In the genomic region with DNA sequence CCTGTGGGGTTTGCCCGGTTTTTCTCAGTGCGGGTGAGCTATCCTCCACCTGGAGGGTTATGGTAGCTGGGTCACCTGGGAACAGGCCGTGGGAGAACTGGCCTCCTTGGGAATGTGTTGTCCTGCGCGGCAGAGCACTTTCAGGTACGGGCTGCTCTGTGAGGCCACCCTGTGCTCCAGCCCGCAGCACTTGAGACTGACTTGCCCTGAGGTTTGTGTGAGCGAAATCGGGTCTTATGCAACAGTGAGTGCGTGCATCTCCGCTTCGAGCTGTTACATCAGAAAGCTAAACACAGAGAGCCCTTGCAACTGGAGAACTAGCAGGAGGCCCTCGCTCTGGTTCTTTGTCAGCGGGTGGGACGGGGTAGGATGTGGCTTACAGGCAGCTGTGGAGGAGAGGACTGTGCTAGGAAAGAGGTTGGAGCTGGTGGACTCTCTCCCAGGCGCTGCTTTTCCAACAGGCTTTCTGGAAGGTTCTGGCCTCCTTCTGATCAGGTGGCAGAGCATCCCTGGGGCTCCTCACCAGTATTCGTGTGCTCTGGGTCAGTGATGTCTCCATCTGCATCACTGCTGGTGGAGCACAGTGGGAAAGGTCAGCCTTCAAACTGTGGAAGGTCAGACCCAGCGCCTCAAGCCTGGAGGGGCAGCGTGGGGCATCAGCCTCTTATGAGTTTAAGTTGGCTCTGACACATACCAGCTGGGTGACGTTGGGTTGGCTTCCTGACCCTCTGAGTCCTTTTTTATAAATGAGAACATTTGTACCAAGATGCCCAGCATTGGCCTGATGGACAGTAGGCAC, we compare ENCODE assay signal across 1 cellular context.
TF ChIP-seq lines count a peak whose summit lies in the region.

No MANE protein-coding gene starts in this region.

TF ChIP-seq in K562, 482 proteins besides CTCF, POLR2A, EP300 and RAD21 (continued from another document):
- TF ChIP-seq ZNF318 (IDR thresholded peaks at IDR 0.05; ENCODE audit: borderline replicate concordance in 1 of 2, low read depth in 1 of 2) (peak in 1 of 2 experiments; percentile 41; a peak in 1 of 4 replicates), NRF1 (conservative IDR thresholded peaks at IDR 0.05 in 1 of 2, IDR thresholded peaks at IDR 0.05 in 1 of 2) (no peak), POLR2G (IDR thresholded peaks at IDR 0.05; ENCODE audit: low read depth, low read length) (peak; percentile 57; the same call in 1 of the 2 replicates), HNRNPH1 (optimal IDR thresholded peaks at IDR 0.05; ENCODE audit: low read depth, low read length) (no peak), MTA2 (IDR thresholded peaks at IDR 0.05; ENCODE audit: low read depth) (no peak), ZNF778 (CRISPR knock-in tag; IDR thresholded peaks at IDR 0.05) (no peak), MAZ (CRISPR knock-in tag; conservative IDR thresholded peaks at IDR 0.05 in 1 of 2, IDR thresholded peaks at IDR 0.05 in 1 of 2) (0 out of 4 replicates have a peak, but pooled peaks of 1 of the 2 experiments have one; percentile 23), JUND (IDR thresholded peaks at IDR 0.05; ENCODE audit: borderline replicate concordance, low read depth, low read length) (peak; percentile 20; the same call in 1 of the 2 replicates), JUND (tag; IDR thresholded peaks at IDR 0.05; ENCODE audit: borderline replicate concordance, low read depth, low read length) (no peak), TAF9B (IDR thresholded peaks at IDR 0.05; ENCODE audit: partially characterized antibody) (no peak), CEBPG (CRISPR knock-in tag; IDR thresholded peaks at IDR 0.05) (peak; percentile 80), CEBPG (tag; conservative IDR thresholded peaks at IDR 0.05 in 1 of 2, IDR thresholded peaks at IDR 0.05 in 1 of 2) (peak; percentile 81 to 87), PHTF2 (CRISPR knock-in tag; IDR thresholded peaks at IDR 0.05) (no peak), IRF1 (CRISPR knock-in tag; IDR thresholded peaks at IDR 0.05; ENCODE audit: borderline replicate concordance) (no peak), GABPB1 (CRISPR knock-in tag; IDR thresholded peaks at IDR 0.05) (no peak), ZSCAN29 (IDR thresholded peaks at IDR 0.05) (no peak), NKRF (IDR thresholded peaks at IDR 0.05; ENCODE audit: borderline replicate concordance) (no peak)
- TF ChIP-seq, protein P1, sequence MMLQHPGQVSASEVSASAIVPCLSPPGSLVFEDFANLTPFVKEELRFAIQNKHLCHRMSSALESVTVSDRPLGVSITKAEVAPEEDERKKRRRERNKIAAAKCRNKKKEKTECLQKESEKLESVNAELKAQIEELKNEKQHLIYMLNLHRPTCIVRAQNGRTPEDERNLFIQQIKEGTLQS (IDR thresholded peaks at IDR 0.05): peak; percentile 52; the same call in 1 of the 2 replicates
- TF ChIP-seq, protein P1 (CRISPR knock-in tag; conservative IDR thresholded peaks at IDR 0.05): no peak
- TF ChIP-seq, protein P2, sequence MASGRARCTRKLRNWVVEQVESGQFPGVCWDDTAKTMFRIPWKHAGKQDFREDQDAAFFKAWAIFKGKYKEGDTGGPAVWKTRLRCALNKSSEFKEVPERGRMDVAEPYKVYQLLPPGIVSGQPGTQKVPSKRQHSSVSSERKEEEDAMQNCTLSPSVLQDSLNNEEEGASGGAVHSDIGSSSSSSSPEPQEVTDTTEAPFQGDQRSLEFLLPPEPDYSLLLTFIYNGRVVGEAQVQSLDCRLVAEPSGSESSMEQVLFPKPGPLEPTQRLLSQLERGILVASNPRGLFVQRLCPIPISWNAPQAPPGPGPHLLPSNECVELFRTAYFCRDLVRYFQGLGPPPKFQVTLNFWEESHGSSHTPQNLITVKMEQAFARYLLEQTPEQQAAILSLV (tag; IDR thresholded peaks at IDR 0.05): 0 out of 2 replicates have a peak, but pooled peaks have one; percentile 5
- TF ChIP-seq, protein P3, sequence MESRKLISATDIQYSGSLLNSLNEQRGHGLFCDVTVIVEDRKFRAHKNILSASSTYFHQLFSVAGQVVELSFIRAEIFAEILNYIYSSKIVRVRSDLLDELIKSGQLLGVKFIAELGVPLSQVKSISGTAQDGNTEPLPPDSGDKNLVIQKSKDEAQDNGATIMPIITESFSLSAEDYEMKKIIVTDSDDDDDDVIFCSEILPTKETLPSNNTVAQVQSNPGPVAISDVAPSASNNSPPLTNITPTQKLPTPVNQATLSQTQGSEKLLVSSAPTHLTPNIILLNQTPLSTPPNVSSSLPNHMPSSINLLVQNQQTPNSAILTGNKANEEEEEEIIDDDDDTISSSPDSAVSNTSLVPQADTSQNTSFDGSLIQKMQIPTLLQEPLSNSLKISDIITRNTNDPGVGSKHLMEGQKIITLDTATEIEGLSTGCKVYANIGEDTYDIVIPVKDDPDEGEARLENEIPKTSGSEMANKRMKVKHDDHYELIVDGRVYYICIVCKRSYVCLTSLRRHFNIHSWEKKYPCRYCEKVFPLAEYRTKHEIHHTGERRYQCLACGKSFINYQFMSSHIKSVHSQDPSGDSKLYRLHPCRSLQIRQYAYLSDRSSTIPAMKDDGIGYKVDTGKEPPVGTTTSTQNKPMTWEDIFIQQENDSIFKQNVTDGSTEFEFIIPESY (CRISPR knock-in tag; IDR thresholded peaks at IDR 0.05): peak; percentile 75; the same call in 1 of the 2 replicates
- TF ChIP-seq, protein P4, sequence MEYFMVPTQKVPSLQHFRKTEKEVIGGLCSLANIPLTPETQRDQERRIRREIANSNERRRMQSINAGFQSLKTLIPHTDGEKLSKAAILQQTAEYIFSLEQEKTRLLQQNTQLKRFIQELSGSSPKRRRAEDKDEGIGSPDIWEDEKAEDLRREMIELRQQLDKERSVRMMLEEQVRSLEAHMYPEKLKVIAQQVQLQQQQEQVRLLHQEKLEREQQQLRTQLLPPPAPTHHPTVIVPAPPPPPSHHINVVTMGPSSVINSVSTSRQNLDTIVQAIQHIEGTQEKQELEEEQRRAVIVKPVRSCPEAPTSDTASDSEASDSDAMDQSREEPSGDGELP (CRISPR knock-in tag; IDR thresholded peaks at IDR 0.05; ENCODE audit: borderline replicate concordance): 0 out of 2 replicates have a peak, but pooled peaks have one; percentile 23
TF ChIP-seq in K562: peak in this region for 20.
